In genomic region chr2:140589696-140590095, GRCh38 we compare ENCODE assay signal across 26 cellular contexts.
DNase-seq lines count a peak whose midpoint lies in the region; ATAC-seq and TF ChIP-seq lines count a peak whose summit lies in the region.
"Had no signal": no experiment of that assay in that cellular context is flagged by ENCODE, and none has a peak within 500 bp of the region (broad histone marks: within the 10 kb centered on the region; RNA-seq: fewer than 3 reads in every experiment).

No MANE protein-coding gene starts in this region.

- ATAC-seq in PC-3 (no peak), HG03139 (IDR thresholded peaks at IDR 0.05; ENCODE audit: unreplicated experiment) (no peak), HG02852 (IDR thresholded peaks at IDR 0.05; ENCODE audit: unreplicated experiment) (no peak), GM21381 (IDR thresholded peaks at IDR 0.05; ENCODE audit: unreplicated experiment) (no peak)
- ATAC-seq: GM12878, Right ventricle myocardium inferior, SK-N-SH treated with all-trans-retinoic acid at 6 μM for 48 hours had no signal

- CTCF ChIA-PET in PC-3 (lab: Charles Lee) = no interaction called here

- no peaks in the 10 kb centered on the region for H3K79me2 ChIP-seq in PC-3 (ENCODE audit: low read length)

- peaks cover 11% of the 10 kb centered on the region; the same call in 1 of the 2 replicates for H3K4me1 ChIP-seq in PC-3 (ENCODE audit: insufficient read depth, low read length)
- H3K4me1 ChIP-seq: BLaER1 treated with 17β-estradiol and CSF1 and Interleukin-3, amounts not matched to agents 10 nM and 100 nM; HAP-1; SJCRH30 had no signal

- no TSS peak for BruUV-seq in PC-3 (replicated peaks; lab: Mats Ljungman, UMichigan)

- H3K4me3 ChIP-seq in PC-3 (ENCODE audit: low read length) (no peak overlapping the region), astrocyte of the spinal cord (ENCODE audit: low read depth, low read length) (no peak overlapping the region)
- H3K4me3 ChIP-seq: BLaER1 treated with 17β-estradiol and CSF1 and Interleukin-3, amounts not matched to agents 10 nM and 100 nM; GM12878; HAP-1; MG63; PC-9; SJCRH30 had no signal

- H3F3A ChIP-seq in PC-3 (ENCODE audit: low read length, unreplicated experiment) = no peaks in the 10 kb centered on the region

- H3K9me2 ChIP-seq in PC-3 (replicated peaks; ENCODE audit: low read length) = no peaks in the 10 kb centered on the region

- TF ChIP-seq CTCF in PC-3 (conservative IDR thresholded peaks at IDR 0.05; ENCODE audit: low read depth, low read length) (no peak), astrocyte of the spinal cord (IDR thresholded peaks at IDR 0.05; ENCODE audit: low read depth, low read length) (no peak)

- intact Hi-C loops in PC-3 (cut with micrococcal nuclease) = no loop called here

- POLR2A ChIA-PET in PC-3 (lab: Charles Lee; ENCODE audit: unreplicated experiment) = no interaction called here

- DNase-seq in PC-3 (no peak), astrocyte of the spinal cord (ENCODE audit: low read depth, low spot score) (peak; percentile 67), iris pigment epithelial cell (ENCODE audit: low read depth) (peak; percentile 27), occipital lobe (lab: John Stamatoyannopoulos, UW) (no peak)
- DNase-seq: CD4-positive, alpha-beta T cell; COR-L47; GDM1; GOT3; KBM-7; MG63; NCI-H1105 treated with DMSO at 0.1 percent for 48 hours; NCI-H146; NCI-H1930; NCI-H2107; NCI-H524 treated with DMSO at 0.1 percent for 48 hours; NCI-H774; PC-9; SJCRH30 had no signal

- H3K27me3 ChIP-seq in PC-3 (ENCODE audit: low read length) = no peaks in the 10 kb centered on the region
- H3K27me3 ChIP-seq: BLaER1 treated with 17β-estradiol and CSF1 and Interleukin-3, amounts not matched to agents 10 nM and 100 nM; MG63; SJCRH30 had no signal

- in situ Hi-C loops in astrocyte of the spinal cord (cut with HindIII; ENCODE audit: low sequenced_read_pairs) = no loop called here

- H3K9me3 ChIP-seq in PC-3 (ENCODE audit: low read length) = no peaks in the 10 kb centered on the region
- H3K9me3 ChIP-seq: BLaER1 treated with 17β-estradiol and CSF1 and Interleukin-3, amounts not matched to agents 10 nM and 100 nM; HAP-1; MG63; SJCRH30 had no signal

- no peak overlapping the region for H3K4me2 ChIP-seq in PC-3 (ENCODE audit: low read length)
- H3K4me2 ChIP-seq: BLaER1 treated with 17β-estradiol and CSF1 and Interleukin-3, amounts not matched to agents 10 nM and 100 nM; PC-9 had no signal

- H3K36me3 ChIP-seq in PC-3 (ENCODE audit: low read depth, low read length) = no peaks in the 10 kb centered on the region
- H3K36me3 ChIP-seq: BLaER1 treated with 17β-estradiol and CSF1 and Interleukin-3, amounts not matched to agents 10 nM and 100 nM; HAP-1; MG63; SJCRH30 had no signal

- no peaks in the 10 kb centered on the region for H4K20me1 ChIP-seq in PC-3 (ENCODE audit: low read length)
- H4K20me1 ChIP-seq: BLaER1 treated with 17β-estradiol and CSF1 and Interleukin-3, amounts not matched to agents 10 nM and 100 nM had no signal

- no peak overlapping the region for H3K9ac ChIP-seq in PC-3 (ENCODE audit: low read length)
- H3K9ac ChIP-seq: BLaER1 treated with 17β-estradiol and CSF1 and Interleukin-3, amounts not matched to agents 10 nM and 100 nM had no signal

- H3K27ac ChIP-seq in PC-3 (ENCODE audit: low read length) = peak overlapping the region; percentile 19; the same call in 1 of the 2 replicates
- H3K27ac ChIP-seq: BLaER1 treated with 17β-estradiol and CSF1 and Interleukin-3, amounts not matched to agents 10 nM and 100 nM; PC-9; SJCRH30 had no signal

- H2AFZ ChIP-seq in PC-3 (ENCODE audit: low read length) = no peak overlapping the region
- H2AFZ ChIP-seq: PC-9 had no signal

Comparison
In these comparisons a context has a peak if more than half of its experiments do, and no peak if none do; other contexts are left out.
1. DNase-seq: peak in astrocyte of the spinal cord (single experiment) and iris pigment epithelial cell (single experiment); none in PC-3 (single experiment) and occipital lobe (single experiment).